ENCODE assay signal across 1 cellular context in the genomic region with DNA sequence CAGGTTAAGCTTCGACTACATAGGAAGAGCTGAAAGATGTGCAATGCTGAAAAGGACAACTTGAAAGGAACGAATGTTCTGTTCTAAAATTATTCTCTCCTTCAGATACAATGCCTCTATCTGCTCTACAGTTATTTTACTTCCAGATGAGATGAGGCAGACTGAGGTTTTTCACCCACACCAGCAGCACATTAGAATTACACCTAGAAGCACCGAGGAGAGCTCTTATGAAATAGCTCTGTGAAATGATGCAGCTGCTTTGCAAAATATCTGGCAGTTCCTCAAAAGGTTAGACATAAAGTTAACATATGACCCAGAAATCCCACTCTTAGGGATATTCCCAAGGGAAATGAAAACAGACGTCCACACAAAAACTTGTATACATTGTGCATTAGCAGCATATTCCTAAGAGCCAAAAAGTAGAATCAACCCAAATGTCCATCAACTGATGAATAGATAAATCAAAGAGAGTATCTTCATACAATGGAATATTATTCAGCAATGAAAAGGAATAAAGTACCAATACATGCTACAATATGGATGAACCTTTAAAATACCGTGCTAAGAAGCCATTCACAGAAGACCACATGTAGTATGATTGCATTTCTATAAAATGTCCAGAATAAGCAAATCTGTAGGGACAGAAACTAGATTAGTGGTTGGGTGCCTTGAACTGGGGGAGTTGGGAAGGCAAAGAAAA.
A peak's percentile ranks its signal among the peaks of the same experiment; 100 is the strongest.
TF ChIP-seq lines count a peak whose summit lies in the region.

No MANE protein-coding gene starts in this region.

TF ChIP-seq in K562, 482 proteins besides CTCF, POLR2A, EP300 and RAD21:
- no peak for TF ChIP-seq BRF1 (IDR thresholded peaks at IDR 0.05; ENCODE audit: borderline replicate concordance, extremely low read depth, insufficient read length)
- TF ChIP-seq STAT5A (IDR thresholded peaks at IDR 0.05; ENCODE audit: borderline replicate concordance, low read length), result no peak
- no peak for TF ChIP-seq DDX20 (tag; IDR thresholded peaks at IDR 0.05; ENCODE audit: low read depth)
- TF ChIP-seq, protein P1, sequence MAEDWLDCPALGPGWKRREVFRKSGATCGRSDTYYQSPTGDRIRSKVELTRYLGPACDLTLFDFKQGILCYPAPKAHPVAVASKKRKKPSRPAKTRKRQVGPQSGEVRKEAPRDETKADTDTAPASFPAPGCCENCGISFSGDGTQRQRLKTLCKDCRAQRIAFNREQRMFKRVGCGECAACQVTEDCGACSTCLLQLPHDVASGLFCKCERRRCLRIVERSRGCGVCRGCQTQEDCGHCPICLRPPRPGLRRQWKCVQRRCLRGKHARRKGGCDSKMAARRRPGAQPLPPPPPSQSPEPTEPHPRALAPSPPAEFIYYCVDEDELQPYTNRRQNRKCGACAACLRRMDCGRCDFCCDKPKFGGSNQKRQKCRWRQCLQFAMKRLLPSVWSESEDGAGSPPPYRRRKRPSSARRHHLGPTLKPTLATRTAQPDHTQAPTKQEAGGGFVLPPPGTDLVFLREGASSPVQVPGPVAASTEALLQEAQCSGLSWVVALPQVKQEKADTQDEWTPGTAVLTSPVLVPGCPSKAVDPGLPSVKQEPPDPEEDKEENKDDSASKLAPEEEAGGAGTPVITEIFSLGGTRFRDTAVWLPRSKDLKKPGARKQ (CRISPR knock-in tag; IDR thresholded peaks at IDR 0.05), result no peak
- 0 out of 2 replicates have a peak, but pooled peaks have one; percentile 31 for TF ChIP-seq BCOR (IDR thresholded peaks at IDR 0.05)
- peak; percentile 82 for TF ChIP-seq RBM25 (IDR thresholded peaks at IDR 0.05; ENCODE audit: low read depth, low read length, severe bottlenecking)
- TF ChIP-seq CEBPG (CRISPR knock-in tag; IDR thresholded peaks at IDR 0.05), result no peak
- TF ChIP-seq CEBPG (tag; conservative IDR thresholded peaks at IDR 0.05 in 1 of 2, IDR thresholded peaks at IDR 0.05 in 1 of 2), result 0 out of 4 replicates have a peak, but pooled peaks of 1 of the 2 experiments have one; percentile 26
- TF ChIP-seq, protein P2, sequence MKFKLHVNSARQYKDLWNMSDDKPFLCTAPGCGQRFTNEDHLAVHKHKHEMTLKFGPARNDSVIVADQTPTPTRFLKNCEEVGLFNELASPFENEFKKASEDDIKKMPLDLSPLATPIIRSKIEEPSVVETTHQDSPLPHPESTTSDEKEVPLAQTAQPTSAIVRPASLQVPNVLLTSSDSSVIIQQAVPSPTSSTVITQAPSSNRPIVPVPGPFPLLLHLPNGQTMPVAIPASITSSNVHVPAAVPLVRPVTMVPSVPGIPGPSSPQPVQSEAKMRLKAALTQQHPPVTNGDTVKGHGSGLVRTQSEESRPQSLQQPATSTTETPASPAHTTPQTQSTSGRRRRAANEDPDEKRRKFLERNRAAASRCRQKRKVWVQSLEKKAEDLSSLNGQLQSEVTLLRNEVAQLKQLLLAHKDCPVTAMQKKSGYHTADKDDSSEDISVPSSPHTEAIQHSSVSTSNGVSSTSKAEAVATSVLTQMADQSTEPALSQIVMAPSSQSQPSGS (CRISPR knock-in tag; IDR thresholded peaks at IDR 0.05), result 0 out of 2 replicates have a peak, but pooled peaks have one; percentile 5
- no peak for TF ChIP-seq POLR3G (IDR thresholded peaks at IDR 0.05; ENCODE audit: extremely low read depth, insufficient read length, insufficient replicate concordance)
- TF ChIP-seq, protein P3, sequence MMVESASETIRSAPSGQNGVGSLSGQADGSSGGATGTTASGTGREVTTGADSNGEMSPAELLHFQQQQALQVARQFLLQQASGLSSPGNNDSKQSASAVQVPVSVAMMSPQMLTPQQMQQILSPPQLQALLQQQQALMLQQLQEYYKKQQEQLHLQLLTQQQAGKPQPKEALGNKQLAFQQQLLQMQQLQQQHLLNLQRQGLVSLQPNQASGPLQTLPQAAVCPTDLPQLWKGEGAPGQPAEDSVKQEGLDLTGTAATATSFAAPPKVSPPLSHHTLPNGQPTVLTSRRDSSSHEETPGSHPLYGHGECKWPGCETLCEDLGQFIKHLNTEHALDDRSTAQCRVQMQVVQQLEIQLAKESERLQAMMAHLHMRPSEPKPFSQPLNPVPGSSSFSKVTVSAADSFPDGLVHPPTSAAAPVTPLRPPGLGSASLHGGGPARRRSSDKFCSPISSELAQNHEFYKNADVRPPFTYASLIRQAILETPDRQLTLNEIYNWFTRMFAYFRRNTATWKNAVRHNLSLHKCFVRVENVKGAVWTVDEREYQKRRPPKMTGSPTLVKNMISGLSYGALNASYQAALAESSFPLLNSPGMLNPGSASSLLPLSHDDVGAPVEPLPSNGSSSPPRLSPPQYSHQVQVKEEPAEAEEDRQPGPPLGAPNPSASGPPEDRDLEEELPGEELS (CRISPR knock-in tag; IDR thresholded peaks at IDR 0.05; ENCODE audit: borderline replicate concordance), result no peak
- TF ChIP-seq, protein P4, sequence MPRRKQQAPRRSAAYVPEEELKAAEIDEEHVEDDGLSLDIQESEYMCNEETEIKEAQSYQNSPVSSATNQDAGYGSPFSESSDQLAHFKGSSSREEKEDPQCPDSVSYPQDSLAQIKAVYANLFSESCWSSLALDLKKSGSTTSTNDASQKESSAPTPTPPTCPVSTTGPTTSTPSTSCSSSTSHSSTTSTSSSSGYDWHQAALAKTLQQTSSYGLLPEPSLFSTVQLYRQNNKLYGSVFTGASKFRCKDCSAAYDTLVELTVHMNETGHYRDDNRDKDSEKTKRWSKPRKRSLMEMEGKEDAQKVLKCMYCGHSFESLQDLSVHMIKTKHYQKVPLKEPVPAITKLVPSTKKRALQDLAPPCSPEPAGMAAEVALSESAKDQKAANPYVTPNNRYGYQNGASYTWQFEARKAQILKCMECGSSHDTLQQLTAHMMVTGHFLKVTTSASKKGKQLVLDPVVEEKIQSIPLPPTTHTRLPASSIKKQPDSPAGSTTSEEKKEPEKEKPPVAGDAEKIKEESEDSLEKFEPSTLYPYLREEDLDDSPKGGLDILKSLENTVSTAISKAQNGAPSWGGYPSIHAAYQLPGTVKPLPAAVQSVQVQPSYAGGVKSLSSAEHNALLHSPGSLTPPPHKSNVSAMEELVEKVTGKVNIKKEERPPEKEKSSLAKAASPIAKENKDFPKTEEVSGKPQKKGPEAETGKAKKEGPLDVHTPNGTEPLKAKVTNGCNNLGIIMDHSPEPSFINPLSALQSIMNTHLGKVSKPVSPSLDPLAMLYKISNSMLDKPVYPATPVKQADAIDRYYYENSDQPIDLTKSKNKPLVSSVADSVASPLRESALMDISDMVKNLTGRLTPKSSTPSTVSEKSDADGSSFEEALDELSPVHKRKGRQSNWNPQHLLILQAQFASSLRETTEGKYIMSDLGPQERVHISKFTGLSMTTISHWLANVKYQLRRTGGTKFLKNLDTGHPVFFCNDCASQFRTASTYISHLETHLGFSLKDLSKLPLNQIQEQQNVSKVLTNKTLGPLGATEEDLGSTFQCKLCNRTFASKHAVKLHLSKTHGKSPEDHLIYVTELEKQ (CRISPR knock-in tag; IDR thresholded peaks at IDR 0.05), result no peak
- TF ChIP-seq THRAP3 (IDR thresholded peaks at IDR 0.05; ENCODE audit: borderline replicate concordance), result no peak
- TF ChIP-seq ZNF146 (CRISPR knock-in tag; IDR thresholded peaks at IDR 0.05; ENCODE audit: unreplicated experiment), result peak; percentile 93
- no peak for TF ChIP-seq MTA3 (IDR thresholded peaks at IDR 0.05; ENCODE audit: borderline replicate concordance)
- TF ChIP-seq, protein P5, sequence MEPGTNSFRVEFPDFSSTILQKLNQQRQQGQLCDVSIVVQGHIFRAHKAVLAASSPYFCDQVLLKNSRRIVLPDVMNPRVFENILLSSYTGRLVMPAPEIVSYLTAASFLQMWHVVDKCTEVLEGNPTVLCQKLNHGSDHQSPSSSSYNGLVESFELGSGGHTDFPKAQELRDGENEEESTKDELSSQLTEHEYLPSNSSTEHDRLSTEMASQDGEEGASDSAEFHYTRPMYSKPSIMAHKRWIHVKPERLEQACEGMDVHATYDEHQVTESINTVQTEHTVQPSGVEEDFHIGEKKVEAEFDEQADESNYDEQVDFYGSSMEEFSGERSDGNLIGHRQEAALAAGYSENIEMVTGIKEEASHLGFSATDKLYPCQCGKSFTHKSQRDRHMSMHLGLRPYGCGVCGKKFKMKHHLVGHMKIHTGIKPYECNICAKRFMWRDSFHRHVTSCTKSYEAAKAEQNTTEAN (CRISPR knock-in tag; IDR thresholded peaks at IDR 0.05), result no peak
- no peak for TF ChIP-seq GATAD2B (IDR thresholded peaks at IDR 0.05; ENCODE audit: borderline replicate concordance)
- no peak for TF ChIP-seq EZH2 (IDR thresholded peaks at IDR 0.05; ENCODE audit: borderline replicate concordance, low read depth, low read length)
- TF ChIP-seq ELF2 (CRISPR knock-in tag; IDR thresholded peaks at IDR 0.05), result no peak
- TF ChIP-seq NBN (IDR thresholded peaks at IDR 0.05; ENCODE audit: low read depth), result no peak
- no peak for TF ChIP-seq YBX1 (IDR thresholded peaks at IDR 0.05)
- no peak for TF ChIP-seq IFI16 (CRISPR knock-in tag; IDR thresholded peaks at IDR 0.05)
- no peak for TF ChIP-seq PHTF2 (CRISPR knock-in tag; IDR thresholded peaks at IDR 0.05)
- no peak for TF ChIP-seq MBD2 (IDR thresholded peaks at IDR 0.05; ENCODE audit: borderline replicate concordance, low read depth)
- TF ChIP-seq, protein P6, sequence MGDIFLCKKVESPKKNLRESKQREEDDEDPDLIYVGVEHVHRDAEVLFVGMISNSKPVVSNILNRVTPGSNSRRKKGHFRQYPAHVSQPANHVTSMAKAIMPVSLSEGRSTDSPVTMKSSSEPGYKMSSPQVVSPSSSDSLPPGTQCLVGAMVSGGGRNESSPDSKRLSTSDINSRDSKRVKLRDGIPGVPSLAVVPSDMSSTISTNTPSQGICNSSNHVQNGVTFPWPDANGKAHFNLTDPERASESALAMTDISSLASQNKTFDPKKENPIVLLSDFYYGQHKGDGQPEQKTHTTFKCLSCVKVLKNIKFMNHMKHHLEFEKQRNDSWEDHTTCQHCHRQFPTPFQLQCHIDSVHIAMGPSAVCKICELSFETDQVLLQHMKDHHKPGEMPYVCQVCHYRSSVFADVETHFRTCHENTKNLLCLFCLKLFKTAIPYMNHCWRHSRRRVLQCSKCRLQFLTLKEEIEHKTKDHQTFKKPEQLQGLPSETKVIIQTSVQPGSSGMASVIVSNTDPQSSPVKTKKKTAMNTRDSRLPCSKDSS (IDR thresholded peaks at IDR 0.05; ENCODE audit: low read depth, partially characterized antibody), result no peak
